1 cellular context compared by ENCODE assay signal in the genomic region with DNA sequence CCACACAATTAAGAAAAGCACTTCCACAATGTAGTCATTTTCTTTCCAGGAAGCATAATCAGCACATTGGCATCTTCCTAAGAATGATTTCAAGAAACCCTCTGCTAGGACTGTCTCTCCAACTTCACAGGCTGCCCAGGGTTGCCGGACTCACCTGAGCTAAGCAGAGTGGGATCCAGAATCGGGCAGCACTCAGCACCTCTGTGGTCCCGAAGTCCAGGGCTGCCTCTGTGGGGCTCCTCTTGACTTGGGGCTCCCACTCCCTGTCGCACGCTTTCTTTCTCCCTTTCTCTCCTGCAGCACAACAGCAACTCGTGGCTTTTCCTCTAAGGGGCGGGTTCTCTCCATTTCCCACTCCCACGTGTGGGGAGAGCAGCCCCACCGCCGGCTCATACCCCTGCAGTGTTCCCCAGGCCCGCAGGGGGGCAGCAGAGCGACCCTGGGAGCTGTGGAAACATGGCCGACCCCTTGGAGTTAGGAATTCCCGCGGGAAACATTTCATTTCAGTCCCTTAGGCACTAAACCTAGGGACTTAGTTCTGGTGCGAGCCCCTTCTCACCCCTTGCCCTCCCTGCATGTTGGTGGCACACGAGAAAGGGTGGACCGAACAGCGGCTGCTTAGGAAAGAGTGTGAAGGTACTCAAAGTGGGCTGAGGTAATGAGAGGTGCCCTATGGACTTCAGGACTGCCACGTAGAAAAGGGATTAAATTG.
TF ChIP-seq lines count a peak whose summit lies in the region.

A gene with protein sequence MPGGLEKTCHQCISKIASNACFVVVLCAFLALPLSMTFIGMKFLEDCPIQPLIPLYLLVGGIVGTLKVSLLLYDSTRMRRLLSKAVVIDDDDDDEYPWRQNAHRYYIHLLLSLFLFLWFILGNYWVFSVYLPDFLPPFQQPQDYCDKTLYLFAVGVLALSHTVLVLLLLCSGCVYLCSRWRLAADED (minus strand): TSS at position 316 of the 712 bp plus-strand sequence. CDS start 6,647 bp downstream, outside the sequence.

TF ChIP-seq in HEK293, 187 proteins besides CTCF, POLR2A, EP300 and RAD21 (continued from another document):
- TF ChIP-seq ZNF549 (tag by site-specific recombination; IDR thresholded peaks at IDR 0.05) (no peak), BCL11B (tag by site-specific recombination; IDR thresholded peaks at IDR 0.05; ENCODE audit: low read depth) (no peak), ZNF707 (tag by site-specific recombination; IDR thresholded peaks at IDR 0.05) (no peak), ZNF354C (tag by site-specific recombination; IDR thresholded peaks at IDR 0.05; ENCODE audit: borderline replicate concordance, low read depth) (no peak), ZNF776 (tag by site-specific recombination; IDR thresholded peaks at IDR 0.05; ENCODE audit: borderline replicate concordance) (no peak), ZNF654 (tag by site-specific recombination; IDR thresholded peaks at IDR 0.05; ENCODE audit: low read depth) (peak; percentile 22; the same call in 1 of the 2 replicates), EGR2 (tag by site-specific recombination; IDR thresholded peaks at IDR 0.05; ENCODE audit: low read depth) (no peak), ZNF843 (tag by site-specific recombination; IDR thresholded peaks at IDR 0.05) (no peak), ZEB2 (tag by site-specific recombination; IDR thresholded peaks at IDR 0.05) (no peak), ZNF394 (tag by site-specific recombination; IDR thresholded peaks at IDR 0.05; ENCODE audit: borderline replicate concordance) (no peak; the same call in 1 of the 2 replicates), ZNF223 (tag by site-specific recombination; IDR thresholded peaks at IDR 0.05) (no peak), SP3 (tag by site-specific recombination; IDR thresholded peaks at IDR 0.05) (no peak), ZNF791 (tag by site-specific recombination; IDR thresholded peaks at IDR 0.05) (no peak), ZNF202 (tag by site-specific recombination; IDR thresholded peaks at IDR 0.05; ENCODE audit: borderline replicate concordance) (no peak), ZNF610 (tag by site-specific recombination; IDR thresholded peaks at IDR 0.05; ENCODE audit: borderline replicate concordance) (no peak), ZNF596 (tag by site-specific recombination; IDR thresholded peaks at IDR 0.05) (no peak), ZNF10 (tag by site-specific recombination; IDR thresholded peaks at IDR 0.05) (no peak), ZNF248 (tag by site-specific recombination; IDR thresholded peaks at IDR 0.05) (no peak), IKZF3 (tag by site-specific recombination; IDR thresholded peaks at IDR 0.05) (peak; percentile 98), ZNF19 (tag by site-specific recombination; IDR thresholded peaks at IDR 0.05; ENCODE audit: low read depth) (no peak), KLF8 (tag by site-specific recombination; IDR thresholded peaks at IDR 0.05) (no peak), ZNF629 (tag by site-specific recombination; IDR thresholded peaks at IDR 0.05) (no peak; the same call in 1 of the 2 replicates), ZNF623 (tag by site-specific recombination; IDR thresholded peaks at IDR 0.05) (no peak), ZBTB8A (tag by site-specific recombination; IDR thresholded peaks at IDR 0.05) (peak; percentile 38), PRDM1 (tag by site-specific recombination; IDR thresholded peaks at IDR 0.05) (0 out of 2 replicates have a peak, but pooled peaks have one; percentile 37), SCRT2 (tag by site-specific recombination; IDR thresholded peaks at IDR 0.05) (peak; percentile 87), ZNF785 (tag by site-specific recombination; IDR thresholded peaks at IDR 0.05) (no peak), YY1 (tag by site-specific recombination; IDR thresholded peaks at IDR 0.05) (peak; percentile 89), ZNF324 (tag by site-specific recombination; IDR thresholded peaks at IDR 0.05) (peak; percentile 67; the same call in 1 of the 2 replicates), KLF10 (tag by site-specific recombination; IDR thresholded peaks at IDR 0.05) (no peak), ZNF138 (tag by site-specific recombination; IDR thresholded peaks at IDR 0.05; ENCODE audit: borderline replicate concordance) (no peak), OSR2 (tag by site-specific recombination; IDR thresholded peaks at IDR 0.05) (no peak), ZXDB (tag by site-specific recombination; IDR thresholded peaks at IDR 0.05) (no peak), ZNF121 (tag by site-specific recombination; IDR thresholded peaks at IDR 0.05) (no peak)
- TF ChIP-seq, protein P1, sequence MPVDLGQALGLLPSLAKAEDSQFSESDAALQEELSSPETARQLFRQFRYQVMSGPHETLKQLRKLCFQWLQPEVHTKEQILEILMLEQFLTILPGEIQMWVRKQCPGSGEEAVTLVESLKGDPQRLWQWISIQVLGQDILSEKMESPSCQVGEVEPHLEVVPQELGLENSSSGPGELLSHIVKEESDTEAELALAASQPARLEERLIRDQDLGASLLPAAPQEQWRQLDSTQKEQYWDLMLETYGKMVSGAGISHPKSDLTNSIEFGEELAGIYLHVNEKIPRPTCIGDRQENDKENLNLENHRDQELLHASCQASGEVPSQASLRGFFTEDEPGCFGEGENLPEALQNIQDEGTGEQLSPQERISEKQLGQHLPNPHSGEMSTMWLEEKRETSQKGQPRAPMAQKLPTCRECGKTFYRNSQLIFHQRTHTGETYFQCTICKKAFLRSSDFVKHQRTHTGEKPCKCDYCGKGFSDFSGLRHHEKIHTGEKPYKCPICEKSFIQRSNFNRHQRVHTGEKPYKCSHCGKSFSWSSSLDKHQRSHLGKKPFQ (tag by site-specific recombination; IDR thresholded peaks at IDR 0.05): no peak
- TF ChIP-seq, protein P2, sequence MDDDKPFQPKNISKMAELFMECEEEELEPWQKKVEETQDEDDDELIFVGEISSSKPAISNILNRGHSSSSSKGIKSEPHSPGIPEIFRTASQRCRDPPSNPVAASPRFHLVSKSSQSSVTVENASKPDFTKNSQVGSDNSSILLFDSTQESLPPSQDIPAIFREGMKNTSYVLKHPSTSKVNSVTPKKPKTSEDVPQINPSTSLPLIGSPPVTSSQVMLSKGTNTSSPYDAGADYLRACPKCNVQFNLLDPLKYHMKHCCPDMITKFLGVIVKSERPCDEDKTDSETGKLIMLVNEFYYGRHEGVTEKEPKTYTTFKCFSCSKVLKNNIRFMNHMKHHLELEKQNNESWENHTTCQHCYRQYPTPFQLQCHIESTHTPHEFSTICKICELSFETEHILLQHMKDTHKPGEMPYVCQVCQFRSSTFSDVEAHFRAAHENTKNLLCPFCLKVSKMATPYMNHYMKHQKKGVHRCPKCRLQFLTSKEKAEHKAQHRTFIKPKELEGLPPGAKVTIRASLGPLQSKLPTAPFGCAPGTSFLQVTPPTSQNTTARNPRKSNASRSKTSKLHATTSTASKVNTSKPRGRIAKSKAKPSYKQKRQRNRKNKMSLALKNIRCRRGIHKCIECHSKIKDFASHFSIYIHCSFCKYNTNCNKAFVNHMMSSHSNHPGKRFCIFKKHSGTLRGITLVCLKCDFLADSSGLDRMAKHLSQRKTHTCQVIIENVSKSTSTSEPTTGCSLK (tag by site-specific recombination; IDR thresholded peaks at IDR 0.05): no peak
- TF ChIP-seq, protein P3, sequence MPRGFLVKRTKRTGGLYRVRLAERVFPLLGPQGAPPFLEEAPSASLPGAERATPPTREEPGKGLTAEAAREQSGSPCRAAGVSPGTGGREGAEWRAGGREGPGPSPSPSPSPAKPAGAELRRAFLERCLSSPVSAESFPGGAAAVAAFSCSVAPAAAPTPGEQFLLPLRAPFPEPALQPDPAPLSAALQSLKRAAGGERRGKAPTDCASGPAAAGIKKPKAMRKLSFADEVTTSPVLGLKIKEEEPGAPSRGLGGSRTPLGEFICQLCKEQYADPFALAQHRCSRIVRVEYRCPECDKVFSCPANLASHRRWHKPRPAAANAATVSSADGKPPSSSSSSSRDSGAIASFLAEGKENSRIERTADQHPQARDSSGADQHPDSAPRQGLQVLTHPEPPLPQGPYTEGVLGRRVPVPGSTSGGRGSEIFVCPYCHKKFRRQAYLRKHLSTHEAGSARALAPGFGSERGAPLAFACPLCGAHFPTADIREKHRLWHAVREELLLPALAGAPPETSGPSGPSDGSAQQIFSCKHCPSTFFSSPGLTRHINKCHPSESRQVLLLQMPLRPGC (tag by site-specific recombination; IDR thresholded peaks at IDR 0.05): no peak
- TF ChIP-seq, protein P4, sequence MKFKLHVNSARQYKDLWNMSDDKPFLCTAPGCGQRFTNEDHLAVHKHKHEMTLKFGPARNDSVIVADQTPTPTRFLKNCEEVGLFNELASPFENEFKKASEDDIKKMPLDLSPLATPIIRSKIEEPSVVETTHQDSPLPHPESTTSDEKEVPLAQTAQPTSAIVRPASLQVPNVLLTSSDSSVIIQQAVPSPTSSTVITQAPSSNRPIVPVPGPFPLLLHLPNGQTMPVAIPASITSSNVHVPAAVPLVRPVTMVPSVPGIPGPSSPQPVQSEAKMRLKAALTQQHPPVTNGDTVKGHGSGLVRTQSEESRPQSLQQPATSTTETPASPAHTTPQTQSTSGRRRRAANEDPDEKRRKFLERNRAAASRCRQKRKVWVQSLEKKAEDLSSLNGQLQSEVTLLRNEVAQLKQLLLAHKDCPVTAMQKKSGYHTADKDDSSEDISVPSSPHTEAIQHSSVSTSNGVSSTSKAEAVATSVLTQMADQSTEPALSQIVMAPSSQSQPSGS (tag by site-specific recombination; IDR thresholded peaks at IDR 0.05; ENCODE audit: low read depth): no peak
